9 cellular contexts compared by ENCODE assay signal in the genomic region with DNA sequence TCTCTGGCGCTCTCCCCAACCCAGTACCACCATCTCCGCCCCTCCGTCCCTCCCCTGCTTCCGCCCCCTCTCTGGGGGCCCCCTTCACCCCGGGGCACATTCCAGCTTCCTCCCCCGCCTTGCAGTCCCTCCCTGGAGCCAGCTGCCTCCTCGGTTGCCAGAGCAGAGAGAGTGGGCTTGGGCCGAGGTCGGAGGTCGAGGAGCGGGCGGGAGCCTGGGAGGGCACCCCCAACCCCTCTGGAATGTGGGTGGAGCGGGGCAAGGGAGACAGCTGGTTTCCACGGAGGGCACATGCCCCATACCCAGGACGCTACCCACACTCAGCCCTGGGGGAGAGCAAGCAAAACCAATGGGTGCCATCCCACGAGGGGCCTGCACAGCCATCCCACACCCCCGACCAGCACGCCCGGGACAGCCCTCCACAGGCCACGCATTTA. TPM values are rescaled to one million over a fixed set of nuclear protein-coding genes. Genes with fewer than 3 reads are reported as not detected.
DNase-seq lines count a peak whose midpoint lies in the region; ATAC-seq and FAIRE-seq lines count a peak whose summit lies in the region.
"Had no signal": no experiment of that assay in that cellular context is flagged by ENCODE, and none has a peak within 500 bp of the region (broad histone marks: within the 10 kb centered on the region; RNA-seq: fewer than 3 reads in every experiment).

No MANE protein-coding gene starts in this region.

- no peaks in the 10 kb centered on the region for H3K27me3 Mint-ChIP-seq in activated CD4-positive, alpha-beta memory T cell treated with anti-CD3 and anti-CD28 coated beads for 36 hours

- peak overlapping the region; percentile 99 for H3K27ac ChIP-seq in small intestine (ENCODE audit: low read depth in 1 of 2, low read length in 1 of 2)

- H3K4me3 Mint-ChIP-seq in activated CD4-positive, alpha-beta memory T cell treated with anti-CD3 and anti-CD28 coated beads for 36 hours, result peak overlapping the region; percentile 36

- no peak for FAIRE-seq in small intestine (lab: Jason Lieb, UNC)

- peaks cover 11% of the 10 kb centered on the region for H3K36me3 Mint-ChIP-seq in activated CD4-positive, alpha-beta memory T cell treated with anti-CD3 and anti-CD28 coated beads for 36 hours

- DNase-seq in H7, result peak; percentile 90
- DNase-seq in activated CD4-positive, alpha-beta memory T cell treated with anti-CD3 and anti-CD28 coated beads for 36 hours, result no peak
- DNase-seq in small intestine, result no peak
- no peak for DNase-seq in NCI-H2081 treated with DMSO at 0.1 percent for 48 hours (lab: John Stamatoyannopoulos, UW)
- no peak for DNase-seq in left lobe of liver (ENCODE audit: low spot score)
- no peak for DNase-seq in KG1 (lab: John Stamatoyannopoulos, UW)
- DNase-seq: SHP77 had no signal

- intact Hi-C loops in activated CD4-positive, alpha-beta memory T cell treated with anti-CD3 and anti-CD28 coated beads for 36 hours (cut with micrococcal nuclease), result no loop called here

- no peak overlapping the region for H3K9ac ChIP-seq in iPS-15b (ENCODE audit: low read depth, low read length)

- H3K4me1 ChIP-seq in iPS-15b (ENCODE audit: control insufficient read depth, insufficient read depth, low read length), result peaks cover 12% of the 10 kb centered on the region
- peaks cover 10 to 20% of the 10 kb centered on the region in 2 donors for H3K4me1 ChIP-seq in small intestine (ENCODE audit: control insufficient read depth in 2 of 2, insufficient read depth in 1 of 2, low read depth in 1 of 2, low read length in 1 of 2)

- POLR2A ChIA-PET in activated CD4-positive, alpha-beta memory T cell treated with anti-CD3 and anti-CD28 coated beads for 36 hours (lab: Charles Lee), result interaction anchor here (1.4 to 1.8 kb wide), 2 partner anchors 10 to 13 kb away, joined by 5 read pairs; a partner anchor contains a TSS

- H3K9me3 ChIP-seq in iPS-15b (ENCODE audit: control insufficient read depth, insufficient read depth, low read length) (no peaks in the 10 kb centered on the region), small intestine (ENCODE audit: control insufficient read depth, low read depth) (no peaks in the 10 kb centered on the region)

- H3K36me3 ChIP-seq in H7 (replicated peaks; ENCODE audit: control insufficient read depth, insufficient read depth, low read length), result peaks cover 1% of the 10 kb centered on the region
- H3K36me3 ChIP-seq in iPS-15b (ENCODE audit: control insufficient read depth, insufficient read depth, low read length), result peaks cover 11% of the 10 kb centered on the region
- H3K36me3 ChIP-seq in small intestine (ENCODE audit: control insufficient read depth in 2 of 2, insufficient read depth in 2 of 2, low read length in 2 of 2), result peaks cover 4% of the 10 kb centered on the region in 2 donors

- WGBS in small intestine, 3 donors, result 18 to 40% (median 20%) methylated on average over 19 to 20 of the region's 20 CpGs

- peaks cover 3% of the 10 kb centered on the region for H3K27me3 ChIP-seq in H7 (ENCODE audit: control insufficient read depth, insufficient read depth, low read length)
- H3K27me3 ChIP-seq in iPS-15b (ENCODE audit: control insufficient read depth, insufficient read depth, low read length), result no peaks in the 10 kb centered on the region
- H3K27me3 ChIP-seq in small intestine (ENCODE audit: control insufficient read depth in 2 of 2, insufficient read depth in 2 of 2, low read length in 2 of 2), result no peaks in the 10 kb centered on the region

- no peaks in the 10 kb centered on the region for H3K9me3 Mint-ChIP-seq in activated CD4-positive, alpha-beta memory T cell treated with anti-CD3 and anti-CD28 coated beads for 36 hours

- H3K4me3 ChIP-seq in H7 (ENCODE audit: insufficient read depth, low read depth, low read length) (0 out of 2 replicates have a peak overlapping the region, but pooled peaks have one; percentile 78), iPS-15b (ENCODE audit: low read depth, low read length) (peak overlapping the region; percentile 91), small intestine (ENCODE audit: low read depth in 1 of 2, low read length in 2 of 2) (peak overlapping the region in 1 of 2 donors; percentile 12)

- peak overlapping the region; percentile 49 for H3K27ac Mint-ChIP-seq in activated CD4-positive, alpha-beta memory T cell treated with anti-CD3 and anti-CD28 coated beads for 36 hours

- CTCF ChIA-PET in activated CD4-positive, alpha-beta memory T cell treated with anti-CD3 and anti-CD28 coated beads for 36 hours (lab: Charles Lee), result interaction anchor here (17.9 kb wide), 1 partner anchor 19 kb away, joined by 649 read pairs; a partner anchor contains a TSS

- H3K4me1 Mint-ChIP-seq in activated CD4-positive, alpha-beta memory T cell treated with anti-CD3 and anti-CD28 coated beads for 36 hours (ENCODE audit: low read depth), result peaks cover 56% of the 10 kb centered on the region

- ATAC-seq in HG03432 (IDR thresholded peaks at IDR 0.05; ENCODE audit: unreplicated experiment) (no peak), left lobe of liver (no peak)

RNA-seq across cellular contexts. Expression of a gene that starts 6.4 kb away (rescaled TPM):
- total RNA-seq in H7 (2014; rRNA removed; shearing (Covaris generic)), result 219 and 221 TPM in 2 replicates
- total RNA-seq in activated CD4-positive, alpha-beta memory T cell treated with anti-CD3 and anti-CD28 coated beads for 36 hours, result 100 to 1,000 TPM; 171 to 173 TPM
- polyA plus RNA-seq in small intestine, result 100 to 1,000 TPM; 250 to 377 (median 368) TPM
- total RNA-seq in left lobe of liver, result 125 TPM

RNA-seq across cellular contexts. Expression of a gene that starts 12.6 kb away (rescaled TPM):
- total RNA-seq in H7 (2014; rRNA removed; shearing (Covaris generic)), result 78.0 and 83.1 TPM in 2 replicates
- total RNA-seq in activated CD4-positive, alpha-beta memory T cell treated with anti-CD3 and anti-CD28 coated beads for 36 hours, result 10 to 100 TPM; 74.8 to 76.1 TPM
- polyA plus RNA-seq in small intestine, result 100 to 1,000 TPM in 1 of 3 donors, 10 to 100 TPM in 2; 80.6 to 118 (median 84.1) TPM
- total RNA-seq in left lobe of liver, result 48.0 TPM

RNA-seq across cellular contexts. Expression of a gene that starts 14.3 kb away (rescaled TPM):
- total RNA-seq in H7 (2014; rRNA removed; shearing (Covaris generic)), result 35.1 and 50.3 TPM in 2 replicates
- 10 to 100 TPM; 54.1 to 54.6 TPM for total RNA-seq in activated CD4-positive, alpha-beta memory T cell treated with anti-CD3 and anti-CD28 coated beads for 36 hours
- polyA plus RNA-seq in small intestine, result 10 to 100 TPM; 28.1 to 35.4 (median 30.6) TPM
- 51.7 TPM for total RNA-seq in left lobe of liver

RNA-seq across cellular contexts. Expression of a gene that starts 21.2 kb away (rescaled TPM):
- total RNA-seq in H7 (2014; rRNA removed; shearing (Covaris generic)), result 44.7 and 53.1 TPM in 2 replicates
- 100 to 1,000 TPM; 178 to 192 TPM for total RNA-seq in activated CD4-positive, alpha-beta memory T cell treated with anti-CD3 and anti-CD28 coated beads for 36 hours
- polyA plus RNA-seq in small intestine, result 100 to 1,000 TPM; 310 to 823 (median 675) TPM
- total RNA-seq in left lobe of liver, result 282 TPM

RNA-seq across cellular contexts. Expression of a gene that starts 23.0 kb away (rescaled TPM):
- 12.4 and 20.2 TPM in 2 replicates for total RNA-seq in H7 (2014; rRNA removed; shearing (Covaris generic))
- total RNA-seq in activated CD4-positive, alpha-beta memory T cell treated with anti-CD3 and anti-CD28 coated beads for 36 hours, result not detected
- polyA plus RNA-seq in small intestine, result 10 to 100 TPM; 17.7 to 31.3 (median 27.9) TPM
- total RNA-seq in left lobe of liver, result 8.6 TPM
